In genomic region chr6:149107973-149108372, GRCh38 we compare ENCODE assay signal across 29 cellular contexts.
A peak's percentile ranks its signal among the peaks of the same experiment; 100 is the strongest.
DNase-seq lines count a peak whose midpoint lies in the region; ATAC-seq, FAIRE-seq and TF ChIP-seq lines count a peak whose summit lies in the region.
"Had no signal": no experiment of that assay in that cellular context is flagged by ENCODE, and none has a peak within 500 bp of the region (broad histone marks: within the 10 kb centered on the region; RNA-seq: fewer than 3 reads in every experiment).

No MANE protein-coding gene starts in this region.

- no peak overlapping the region for H2BK120ac ChIP-seq in H1 (replicated peaks; ENCODE audit: low read depth, low read length)

- TF ChIP-seq CTCF in H1 (IDR thresholded peaks at IDR 0.05; ENCODE audit: control extremely low read depth in 1 of 3, insufficient read depth in 1 of 3, low read depth in 1 of 3, low read length in 3 of 3) = no peak
- TF ChIP-seq CTCF in GM10266 (IDR thresholded peaks at IDR 0.05; ENCODE audit: control insufficient read depth, insufficient read depth, low read depth, missing control alignments) = no peak

- H3K9me3 ChIP-seq in H1 (ENCODE audit: insufficient read depth in 2 of 2, low read depth in 1 of 2, low read length in 1 of 2) = 0 out of 4 replicates have a peak, but pooled peaks cover 0 to 3% of the 10 kb centered on the region in 2 experiments
- H3K9me3 ChIP-seq in skeletal muscle tissue (ENCODE audit: control insufficient read depth in 3 of 3, low read length in 3 of 3) = no peaks in the 10 kb centered on the region
- H3K9me3 ChIP-seq: breast epithelium, esophagus muscularis mucosa, testis had no signal

- H3K4me1 Mint-ChIP-seq in activated T-helper 1 cell treated with anti-CD3 and anti-CD28 coated beads, Interleukin-12 subunit alpha, Interleukin-12 subunit beta, Interleukin-2, Interleukin-4 antibody, amounts not matched to agents 30 ng/mL and 10 ng/mL and 1 ng/mL, durations not matched to agents 14 hours and 24 hours and 36 hours (ENCODE audit: low read depth) = peaks cover 50% of the 10 kb centered on the region
- H3K4me1 Mint-ChIP-seq: mesothelial cell of epicardium had no signal

- no peak overlapping the region for H3K4me3 Mint-ChIP-seq in activated T-helper 1 cell treated with anti-CD3 and anti-CD28 coated beads, Interleukin-12 subunit alpha, Interleukin-12 subunit beta, Interleukin-2, Interleukin-4 antibody, amounts not matched to agents 30 ng/mL and 10 ng/mL and 1 ng/mL, durations not matched to agents 14 hours and 24 hours and 36 hours
- H3K4me3 Mint-ChIP-seq: activated T-helper 17 cell treated with anti-CD3 and anti-CD28 coated beads, Interleukin-2, amount 50 U/mL, for 72 hours; mesothelial cell of epicardium; natural killer cell treated with Interleukin-12 subunit alpha and Interleukin-12 subunit beta and Interleukin-15 and Interleukin-18, amount 100 ng/mL, for 72 hours had no signal

- H3K18ac ChIP-seq in H1 (ENCODE audit: extremely low read depth, low read length) = no peak overlapping the region

- no peak for ATAC-seq in GM18519 (IDR thresholded peaks at IDR 0.05; ENCODE audit: low FRiP score, unreplicated experiment)
- ATAC-seq: activated T-helper 17 cell treated with anti-CD3 and anti-CD28 coated beads, Interleukin-2, amount 50 U/mL, for 72 hours; gastroesophageal sphincter; GM12878; natural killer cell treated with Interleukin-12 subunit alpha and Interleukin-12 subunit beta and Interleukin-15 and Interleukin-18, amount 100 ng/mL, for 72 hours had no signal

- H3K23me2 ChIP-seq in H1 (ENCODE audit: low read depth, low read length) = no peaks in the 10 kb centered on the region

- no peaks in the 10 kb centered on the region for H3K27me3 Mint-ChIP-seq in activated T-helper 1 cell treated with anti-CD3 and anti-CD28 coated beads, Interleukin-12 subunit alpha, Interleukin-12 subunit beta, Interleukin-2, Interleukin-4 antibody, amounts not matched to agents 30 ng/mL and 10 ng/mL and 1 ng/mL, durations not matched to agents 14 hours and 24 hours and 36 hours (ENCODE audit: insufficient read depth)
- H3K27me3 Mint-ChIP-seq: activated T-helper 17 cell treated with anti-CD3 and anti-CD28 coated beads, Interleukin-2, amount 50 U/mL, for 72 hours; natural killer cell treated with Interleukin-12 subunit alpha and Interleukin-12 subunit beta and Interleukin-15 and Interleukin-18, amount 100 ng/mL, for 72 hours had no signal

- H2BK15ac ChIP-seq in H1 (ENCODE audit: low read length) = no peak overlapping the region

- no peak overlapping the region for H2BK20ac ChIP-seq in H1 (ENCODE audit: low read length)

- H2AK5ac ChIP-seq in H1 (ENCODE audit: low read depth, low read length) = no peak overlapping the region

- H2BK12ac ChIP-seq in H1 (ENCODE audit: low read depth, low read length) = no peak overlapping the region

- no peak overlapping the region for H4K91ac ChIP-seq in H1 (replicated peaks; ENCODE audit: insufficient read length, low read length)

- H3K27ac Mint-ChIP-seq in activated T-helper 1 cell treated with anti-CD3 and anti-CD28 coated beads, Interleukin-12 subunit alpha, Interleukin-12 subunit beta, Interleukin-2, Interleukin-4 antibody, amounts not matched to agents 30 ng/mL and 10 ng/mL and 1 ng/mL, durations not matched to agents 14 hours and 24 hours and 36 hours = peak overlapping the region; percentile 52
- H3K27ac Mint-ChIP-seq: activated T-helper 17 cell treated with anti-CD3 and anti-CD28 coated beads, Interleukin-2, amount 50 U/mL, for 72 hours; mesothelial cell of epicardium; natural killer cell treated with Interleukin-12 subunit alpha and Interleukin-12 subunit beta and Interleukin-15 and Interleukin-18, amount 100 ng/mL, for 72 hours had no signal

- H3K4ac ChIP-seq in H1 (replicated peaks; ENCODE audit: insufficient read length, low read depth, low read length) = no peak overlapping the region

- no peaks in the 10 kb centered on the region for H3K27me3 ChIP-seq in H1 (replicated peaks in 1 of 4; ENCODE audit: control insufficient read depth in 3 of 4, extremely low read depth in 1 of 4, insufficient read depth in 3 of 4, low read length in 3 of 4)
- no peaks in the 10 kb centered on the region for H3K27me3 ChIP-seq in skeletal muscle tissue (ENCODE audit: control insufficient read depth in 3 of 3, insufficient read depth in 3 of 3, low read length in 3 of 3)
- H3K27me3 ChIP-seq: breast epithelium, esophagus muscularis mucosa, gastroesophageal sphincter, testis had no signal

- no peak overlapping the region for H2BK5ac ChIP-seq in H1 (ENCODE audit: low read depth, low read length)

- CTCF ChIA-PET in H1 (lab: Charles Lee; ENCODE audit: partially characterized antibody) = interaction anchor here (1.0 to 1.5 kb wide), 2 partner anchors 23 to 80 kb away, joined by 3 to 4 read pairs; no protein-coding TSS in a partner anchor

- H4K8ac ChIP-seq in H1 (ENCODE audit: extremely low read depth, insufficient read depth, low read length) = no peak overlapping the region

- FAIRE-seq in H1 (lab: Jason Lieb, UNC) = no peak
- FAIRE-seq: GM12878, islet of Langerhans, TTC549 had no signal

- no peak for TF ChIP-seq POLR2A in H1 (IDR thresholded peaks at IDR 0.05; ENCODE audit: control extremely low read depth in 1 of 2, low read depth in 2 of 2, low read length in 2 of 2)

- intact Hi-C loops in activated T-helper 1 cell treated with anti-CD3 and anti-CD28 coated beads, Interleukin-12 subunit alpha, Interleukin-12 subunit beta, Interleukin-2, Interleukin-4 antibody, amounts not matched to agents 30 ng/mL and 10 ng/mL and 1 ng/mL, durations not matched to agents 14 hours and 24 hours and 36 hours (cut with micrococcal nuclease) = no loop called here

- no peak overlapping the region for H3K56ac ChIP-seq in H1 (replicated peaks; ENCODE audit: insufficient read length, low read depth, low read length)

- H3K9ac ChIP-seq in H1 (replicated peaks in 1 of 4; ENCODE audit: extremely low read depth in 1 of 4, low read depth in 3 of 4, low read length in 3 of 4) (no peak overlapping the region), skeletal muscle tissue (ENCODE audit: low read depth in 1 of 3, low read length in 3 of 3) (no peak overlapping the region)

- H3K4me1 ChIP-seq in H1 (replicated peaks in 1 of 4; ENCODE audit: control insufficient read depth in 3 of 4, insufficient read depth in 4 of 4, low read length in 3 of 4) = no peaks in the 10 kb centered on the region
- no peaks in the 10 kb centered on the region for H3K4me1 ChIP-seq in skeletal muscle tissue (ENCODE audit: control insufficient read depth in 3 of 3, insufficient read depth in 3 of 3, low read length in 3 of 3)
- H3K4me1 ChIP-seq: breast epithelium, esophagus muscularis mucosa, gastroesophageal sphincter, testis had no signal

- POLR2A ChIA-PET in H1 (lab: Charles Lee; ENCODE audit: partially characterized antibody) = no interaction called here

- no peak for DNase-seq in activated T-helper 1 cell treated with anti-CD3 and anti-CD28 coated beads, Interleukin-12 subunit alpha, Interleukin-12 subunit beta, Interleukin-2, Interleukin-4 antibody, amounts not matched to agents 30 ng/mL and 10 ng/mL and 1 ng/mL, durations not matched to agents 14 hours and 24 hours and 36 hours (ENCODE audit: low spot score)
- DNase-seq in H1 (ENCODE audit: low read depth in 1 of 2, low spot score in 2 of 2) (no peak), middle frontal gyrus (ENCODE audit: extremely low spot score, low spot score) (peak; percentile 17), DMS 273 treated with DMSO at 0.1 percent for 48 hours (lab: John Stamatoyannopoulos, UW) (no peak), GM10266 (ENCODE audit: extremely low spot score) (no peak)
- DNase-seq: activated CD4-positive, alpha-beta T cell treated with anti-CD3 and anti-CD28 coated beads, Interleukin-2, amount 50 U/mL, for 48 hours; activated CD8-positive, alpha-beta memory T cell treated with anti-CD3 and anti-CD28 coated beads, Interleukin-2, amount 50 U/mL, for 4 hours; activated naive CD4-positive, alpha-beta T cell treated with anti-CD3 and anti-CD28 coated beads, Interleukin-2, amount 50 U/mL, for 16 hours; amniotic stem cell; cortex of kidney; NCI-H1092; NCI-H2029; NCI-H226; NCI-H69; stimulated activated CD4-positive, alpha-beta T cell treated with anti-CD3 and anti-CD28 coated beads, Interleukin-15, amount 100 ng/mL, for 24 hours; stimulated activated naive CD4-positive, alpha-beta T cell; testis had no signal

- TF ChIP-seq EP300 in H1 (IDR thresholded peaks at IDR 0.05; ENCODE audit: borderline replicate concordance in 1 of 2, low read depth in 2 of 2, low read length in 2 of 2) = no peak

- WGBS in H1 (ENCODE audit: extremely low coverage in 1 of 2, insufficient coverage in 1 of 2, insufficient read length in 1 of 2, insufficient replicate concordance in 2 of 2, low coverage in 1 of 2, low lambda C conversion rate in 2 of 2, missing lambda C conversion rate in 1 of 2), 2 experiments = 89% methylated on average over 2 of the region's 2 CpGs; no CpG with 5 or more reads in 1 of the 2 experiments

- no peak for TF ChIP-seq RAD21 in H1 (IDR thresholded peaks at IDR 0.05 in 1 of 2, conservative IDR thresholded peaks at IDR 0.05 in 1 of 2; ENCODE audit: low read depth in 2 of 2, low read length in 2 of 2)

- H3K14ac ChIP-seq in H1 (ENCODE audit: insufficient read length) = no peak overlapping the region

- no peak overlapping the region for H3K27ac ChIP-seq in H1 (ENCODE audit: low read depth, low read length)
- H3K27ac ChIP-seq in skeletal muscle tissue (ENCODE audit: low read depth, low read length) = peak overlapping the region; percentile 6
- H3K27ac ChIP-seq: esophagus muscularis mucosa, gastroesophageal sphincter, SK-N-MC, testis had no signal

- no peaks in the 10 kb centered on the region for H3K79me1 ChIP-seq in H1 (ENCODE audit: low read depth, low read length)

- peaks cover 30% of the 10 kb centered on the region for H3K9me3 Mint-ChIP-seq in activated T-helper 1 cell treated with anti-CD3 and anti-CD28 coated beads, Interleukin-12 subunit alpha, Interleukin-12 subunit beta, Interleukin-2, Interleukin-4 antibody, amounts not matched to agents 30 ng/mL and 10 ng/mL and 1 ng/mL, durations not matched to agents 14 hours and 24 hours and 36 hours

- H3K4me3 ChIP-seq in H1 (ENCODE audit: extremely low read depth in 1 of 4, insufficient read depth in 2 of 4, low read depth in 3 of 4, low read length in 4 of 4) = no peak overlapping the region
- no peak overlapping the region for H3K4me3 ChIP-seq in skeletal muscle tissue (ENCODE audit: low read length in 3 of 3)
- H3K4me3 ChIP-seq: breast epithelium, esophagus muscularis mucosa, gastroesophageal sphincter, GM12878, SK-N-MC, testis had no signal

- no peaks in the 10 kb centered on the region for H3K79me2 ChIP-seq in H1 (ENCODE audit: control insufficient read depth in 1 of 2, insufficient read depth in 2 of 2, low read length in 2 of 2)

- peaks cover 38% of the 10 kb centered on the region for H3K36me3 Mint-ChIP-seq in activated T-helper 1 cell treated with anti-CD3 and anti-CD28 coated beads, Interleukin-12 subunit alpha, Interleukin-12 subunit beta, Interleukin-2, Interleukin-4 antibody, amounts not matched to agents 30 ng/mL and 10 ng/mL and 1 ng/mL, durations not matched to agents 14 hours and 24 hours and 36 hours (ENCODE audit: low read depth)
- H3K36me3 Mint-ChIP-seq: mesothelial cell of epicardium had no signal

- H3K23ac ChIP-seq in H1 (ENCODE audit: insufficient read length) = no peak overlapping the region

- no peak overlapping the region for H3K4me2 ChIP-seq in H1 (ENCODE audit: insufficient read depth in 1 of 2, low read depth in 2 of 2, low read length in 2 of 2)

- H4K5ac ChIP-seq in H1 (ENCODE audit: insufficient read length, low read depth, low read length) = no peak overlapping the region

- peak overlapping the region; percentile 37; the same call in 1 of the 2 replicates for H2AFZ ChIP-seq in H1 (ENCODE audit: low read length)

- H3K36me3 ChIP-seq in H1 (ENCODE audit: control insufficient read depth in 2 of 4, insufficient read depth in 4 of 4, low read length in 3 of 4) (no peaks in the 10 kb centered on the region), skeletal muscle tissue (ENCODE audit: control insufficient read depth in 3 of 3, insufficient read depth in 3 of 3, low read length in 3 of 3) (no peaks in the 10 kb centered on the region)
- H3K36me3 ChIP-seq: breast epithelium, esophagus muscularis mucosa, gastroesophageal sphincter had no signal

- no peaks in the 10 kb centered on the region for H4K20me1 ChIP-seq in H1 (replicated peaks in 1 of 2; ENCODE audit: control insufficient read depth in 1 of 2, insufficient read depth in 2 of 2, low read length in 2 of 2)
